ENCODE assay signal across 1 cellular context in the genomic region with DNA sequence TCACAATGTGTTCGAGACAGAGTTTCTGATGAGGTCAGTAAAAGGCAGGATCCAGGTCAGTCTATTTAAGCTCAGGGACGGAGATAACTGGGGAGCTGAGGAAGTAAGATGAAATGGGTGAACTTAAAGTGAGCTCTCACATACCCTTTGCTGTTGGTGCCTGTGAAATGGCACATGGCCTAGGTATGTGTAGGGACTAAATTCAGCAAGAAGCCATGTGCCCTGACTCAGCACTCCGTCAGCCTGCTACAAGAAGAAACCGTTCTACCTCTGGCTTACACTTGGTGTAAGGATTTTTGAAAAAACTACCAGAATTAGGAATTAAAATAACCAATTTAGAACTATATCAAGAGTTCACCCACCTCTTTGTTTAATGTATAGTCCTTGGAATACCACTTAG.
TF ChIP-seq lines count a peak whose summit lies in the region.

No MANE protein-coding gene starts in this region.

TF ChIP-seq in K562, 482 proteins besides CTCF, POLR2A, EP300 and RAD21:
- TF ChIP-seq ZNF316 (IDR thresholded peaks at IDR 0.05) (peak; percentile 28; the same call in 1 of the 2 replicates), ZNF143 (CRISPR knock-in tag; IDR thresholded peaks at IDR 0.05) (no peak)
